Comparison of ENCODE assay signal across 1 cellular context in the genomic region with DNA sequence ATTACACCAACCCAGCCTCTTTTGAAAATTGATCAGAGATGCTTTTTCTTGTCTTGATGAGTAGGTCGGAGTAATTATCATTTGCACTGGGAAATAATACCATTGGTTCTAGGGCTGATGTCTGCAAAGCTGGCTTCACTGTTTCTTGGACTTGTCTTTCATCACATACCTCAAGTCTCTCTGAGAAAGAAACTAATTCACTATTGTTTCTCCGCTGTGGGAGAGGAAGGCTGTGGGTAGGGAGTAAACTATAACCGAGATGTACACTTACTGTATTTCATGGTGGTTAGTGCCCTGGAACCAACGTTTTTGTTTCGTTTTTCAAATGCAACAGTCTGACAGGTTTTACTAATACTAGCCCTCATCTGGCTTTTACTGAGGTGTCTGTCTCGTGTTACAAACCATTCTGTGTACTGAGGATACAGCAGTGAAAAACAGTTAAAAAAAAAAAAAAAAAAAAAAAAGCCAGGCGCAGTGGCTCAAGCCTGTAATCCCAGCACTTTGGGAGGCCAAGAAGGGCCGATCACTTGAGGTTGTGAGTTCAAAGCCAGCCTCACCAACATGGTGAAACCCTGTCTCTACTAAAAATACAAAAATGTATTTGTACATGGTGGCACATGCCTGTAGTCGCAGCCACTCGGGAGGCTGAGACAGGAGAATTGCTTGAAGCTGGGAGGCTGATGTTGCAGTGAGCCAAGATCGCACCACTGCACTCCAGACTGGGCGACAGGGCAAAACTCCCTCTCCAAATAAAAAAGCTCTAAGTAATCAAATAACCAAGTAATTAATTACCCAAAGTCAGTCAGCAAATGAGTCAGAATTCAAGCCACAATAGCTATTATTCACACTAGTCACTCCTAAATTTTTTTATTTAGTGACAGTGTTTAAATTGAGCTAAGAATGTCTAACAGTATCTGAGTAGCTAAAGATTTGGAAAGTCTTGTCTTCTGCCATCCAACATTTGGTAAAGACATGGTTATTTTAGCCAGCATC.
TF ChIP-seq lines count a peak whose summit lies in the region.

No MANE protein-coding gene starts in this region.

TF ChIP-seq in GM12878, 131 proteins besides CTCF, POLR2A, EP300 and RAD21 (continued from another document and continues in another):
- TF ChIP-seq, protein P1, sequence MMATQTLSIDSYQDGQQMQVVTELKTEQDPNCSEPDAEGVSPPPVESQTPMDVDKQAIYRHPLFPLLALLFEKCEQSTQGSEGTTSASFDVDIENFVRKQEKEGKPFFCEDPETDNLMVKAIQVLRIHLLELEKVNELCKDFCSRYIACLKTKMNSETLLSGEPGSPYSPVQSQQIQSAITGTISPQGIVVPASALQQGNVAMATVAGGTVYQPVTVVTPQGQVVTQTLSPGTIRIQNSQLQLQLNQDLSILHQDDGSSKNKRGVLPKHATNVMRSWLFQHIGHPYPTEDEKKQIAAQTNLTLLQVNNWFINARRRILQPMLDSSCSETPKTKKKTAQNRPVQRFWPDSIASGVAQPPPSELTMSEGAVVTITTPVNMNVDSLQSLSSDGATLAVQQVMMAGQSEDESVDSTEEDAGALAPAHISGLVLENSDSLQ (IDR thresholded peaks at IDR 0.05), result peak; percentile 49; the same call in 1 of the 2 replicates
- no peak for TF ChIP-seq CHD1 (IDR thresholded peaks at IDR 0.05; ENCODE audit: low read depth, low read length)
- TF ChIP-seq SMC3 (IDR thresholded peaks at IDR 0.05; ENCODE audit: borderline replicate concordance, low read length), result no peak
- TF ChIP-seq MYB (IDR thresholded peaks at IDR 0.05; ENCODE audit: borderline replicate concordance, low read depth, low read length), result no peak
- TF ChIP-seq SMARCA5 (IDR thresholded peaks at IDR 0.05), result 0 out of 2 replicates have a peak, but pooled peaks have one; percentile 50
- TF ChIP-seq STAT3 (IDR thresholded peaks at IDR 0.05; ENCODE audit: low read depth, low read length), result peak; percentile 82; the same call in 1 of the 2 replicates
- no peak for TF ChIP-seq ZNF24 (IDR thresholded peaks at IDR 0.05)
- TF ChIP-seq, protein P2, sequence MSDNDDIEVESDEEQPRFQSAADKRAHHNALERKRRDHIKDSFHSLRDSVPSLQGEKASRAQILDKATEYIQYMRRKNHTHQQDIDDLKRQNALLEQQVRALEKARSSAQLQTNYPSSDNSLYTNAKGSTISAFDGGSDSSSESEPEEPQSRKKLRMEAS (IDR thresholded peaks at IDR 0.05; ENCODE audit: low read depth, low read length), result no peak
- TF ChIP-seq MEF2B (IDR thresholded peaks at IDR 0.05; ENCODE audit: partially characterized antibody, poor library complexity, severe bottlenecking), result peak; percentile 14
- TF ChIP-seq USF1 (IDR thresholded peaks at IDR 0.05; ENCODE audit: borderline replicate concordance, extremely low read length, insufficient read depth, low read depth, low read length), result no peak
- TF ChIP-seq SIX5 (IDR thresholded peaks at IDR 0.05; ENCODE audit: low read depth, low read length, severe bottlenecking), result no peak
- no peak for TF ChIP-seq ZNF622 (IDR thresholded peaks at IDR 0.05)
- no peak for TF ChIP-seq ZSCAN29 (IDR thresholded peaks at IDR 0.05)
- TF ChIP-seq RBBP5 (conservative IDR thresholded peaks at IDR 0.05), result no peak
- no peak for TF ChIP-seq HDGF (IDR thresholded peaks at IDR 0.05)
- TF ChIP-seq ZBTB33 (IDR thresholded peaks at IDR 0.05), result no peak
- no peak for TF ChIP-seq NR2C2 (IDR thresholded peaks at IDR 0.05; ENCODE audit: borderline replicate concordance, control insufficient read depth, insufficient read length, low read depth)
- TF ChIP-seq CREM (IDR thresholded peaks at IDR 0.05; ENCODE audit: low read depth), result no peak
- TF ChIP-seq SUPT20H (IDR thresholded peaks at IDR 0.05; ENCODE audit: borderline replicate concordance, control insufficient read depth, low read depth, low read length), result no peak
- no peak for TF ChIP-seq E2F8 (IDR thresholded peaks at IDR 0.05; ENCODE audit: low read depth, partially characterized antibody)
- peak; percentile 84 for TF ChIP-seq ZNF384 (IDR thresholded peaks at IDR 0.05; ENCODE audit: borderline replicate concordance, low read depth, low read length)
- no peak for TF ChIP-seq NRF1 (conservative IDR thresholded peaks at IDR 0.05; ENCODE audit: low read depth, low read length)
- TF ChIP-seq NR2F1 (conservative IDR thresholded peaks at IDR 0.05), result no peak
- no peak for TF ChIP-seq ZNF207 (IDR thresholded peaks at IDR 0.05; ENCODE audit: borderline replicate concordance)
- TF ChIP-seq, protein P3, sequence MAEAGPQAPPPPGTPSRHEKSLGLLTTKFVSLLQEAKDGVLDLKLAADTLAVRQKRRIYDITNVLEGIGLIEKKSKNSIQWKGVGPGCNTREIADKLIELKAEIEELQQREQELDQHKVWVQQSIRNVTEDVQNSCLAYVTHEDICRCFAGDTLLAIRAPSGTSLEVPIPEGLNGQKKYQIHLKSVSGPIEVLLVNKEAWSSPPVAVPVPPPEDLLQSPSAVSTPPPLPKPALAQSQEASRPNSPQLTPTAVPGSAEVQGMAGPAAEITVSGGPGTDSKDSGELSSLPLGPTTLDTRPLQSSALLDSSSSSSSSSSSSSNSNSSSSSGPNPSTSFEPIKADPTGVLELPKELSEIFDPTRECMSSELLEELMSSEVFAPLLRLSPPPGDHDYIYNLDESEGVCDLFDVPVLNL (IDR thresholded peaks at IDR 0.05; ENCODE audit: low read depth, low read length), result no peak
- no peak for TF ChIP-seq ASH2L (IDR thresholded peaks at IDR 0.05; ENCODE audit: borderline replicate concordance, low read depth)
- TF ChIP-seq, protein P4, sequence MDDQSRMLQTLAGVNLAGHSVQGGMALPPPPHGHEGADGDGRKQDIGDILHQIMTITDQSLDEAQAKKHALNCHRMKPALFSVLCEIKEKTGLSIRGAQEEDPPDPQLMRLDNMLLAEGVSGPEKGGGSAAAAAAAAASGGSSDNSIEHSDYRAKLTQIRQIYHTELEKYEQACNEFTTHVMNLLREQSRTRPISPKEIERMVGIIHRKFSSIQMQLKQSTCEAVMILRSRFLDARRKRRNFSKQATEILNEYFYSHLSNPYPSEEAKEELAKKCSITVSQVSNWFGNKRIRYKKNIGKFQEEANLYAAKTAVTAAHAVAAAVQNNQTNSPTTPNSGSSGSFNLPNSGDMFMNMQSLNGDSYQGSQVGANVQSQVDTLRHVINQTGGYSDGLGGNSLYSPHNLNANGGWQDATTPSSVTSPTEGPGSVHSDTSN (IDR thresholded peaks at IDR 0.05; ENCODE audit: insufficient replicate concordance, low read depth, low read length), result no peak
- TF ChIP-seq ZNF217 (IDR thresholded peaks at IDR 0.05), result no peak; the same call in 1 of the 2 replicates
- no peak for TF ChIP-seq SP1 (IDR thresholded peaks at IDR 0.05; ENCODE audit: low read depth, low read length)
- TF ChIP-seq CHD2 (IDR thresholded peaks at IDR 0.05; ENCODE audit: borderline replicate concordance, low read depth, low read length), result no peak
- no peak for TF ChIP-seq EZH2 (IDR thresholded peaks at IDR 0.05; ENCODE audit: borderline replicate concordance, control insufficient read depth, low read depth, low read length)
- TF ChIP-seq, protein P5, sequence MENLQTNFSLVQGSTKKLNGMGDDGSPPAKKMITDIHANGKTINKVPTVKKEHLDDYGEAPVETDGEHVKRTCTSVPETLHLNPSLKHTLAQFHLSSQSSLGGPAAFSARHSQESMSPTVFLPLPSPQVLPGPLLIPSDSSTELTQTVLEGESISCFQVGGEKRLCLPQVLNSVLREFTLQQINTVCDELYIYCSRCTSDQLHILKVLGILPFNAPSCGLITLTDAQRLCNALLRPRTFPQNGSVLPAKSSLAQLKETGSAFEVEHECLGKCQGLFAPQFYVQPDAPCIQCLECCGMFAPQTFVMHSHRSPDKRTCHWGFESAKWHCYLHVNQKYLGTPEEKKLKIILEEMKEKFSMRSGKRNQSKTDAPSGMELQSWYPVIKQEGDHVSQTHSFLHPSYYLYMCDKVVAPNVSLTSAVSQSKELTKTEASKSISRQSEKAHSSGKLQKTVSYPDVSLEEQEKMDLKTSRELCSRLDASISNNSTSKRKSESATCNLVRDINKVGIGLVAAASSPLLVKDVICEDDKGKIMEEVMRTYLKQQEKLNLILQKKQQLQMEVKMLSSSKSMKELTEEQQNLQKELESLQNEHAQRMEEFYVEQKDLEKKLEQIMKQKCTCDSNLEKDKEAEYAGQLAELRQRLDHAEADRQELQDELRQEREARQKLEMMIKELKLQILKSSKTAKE (IDR thresholded peaks at IDR 0.05; ENCODE audit: low read depth, poor library complexity, severe bottlenecking), result peak; percentile 78
- TF ChIP-seq BMI1 (IDR thresholded peaks at IDR 0.05; ENCODE audit: borderline replicate concordance), result no peak
- TF ChIP-seq PML (IDR thresholded peaks at IDR 0.05; ENCODE audit: low read length), result no peak
- TF ChIP-seq, protein P6, sequence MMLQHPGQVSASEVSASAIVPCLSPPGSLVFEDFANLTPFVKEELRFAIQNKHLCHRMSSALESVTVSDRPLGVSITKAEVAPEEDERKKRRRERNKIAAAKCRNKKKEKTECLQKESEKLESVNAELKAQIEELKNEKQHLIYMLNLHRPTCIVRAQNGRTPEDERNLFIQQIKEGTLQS (IDR thresholded peaks at IDR 0.05; ENCODE audit: borderline replicate concordance, extremely low read depth, low read depth, low read length), result no peak
- no peak for TF ChIP-seq TCF12 (IDR thresholded peaks at IDR 0.05; ENCODE audit: low read depth, low read length)
- TF ChIP-seq, protein P7, sequence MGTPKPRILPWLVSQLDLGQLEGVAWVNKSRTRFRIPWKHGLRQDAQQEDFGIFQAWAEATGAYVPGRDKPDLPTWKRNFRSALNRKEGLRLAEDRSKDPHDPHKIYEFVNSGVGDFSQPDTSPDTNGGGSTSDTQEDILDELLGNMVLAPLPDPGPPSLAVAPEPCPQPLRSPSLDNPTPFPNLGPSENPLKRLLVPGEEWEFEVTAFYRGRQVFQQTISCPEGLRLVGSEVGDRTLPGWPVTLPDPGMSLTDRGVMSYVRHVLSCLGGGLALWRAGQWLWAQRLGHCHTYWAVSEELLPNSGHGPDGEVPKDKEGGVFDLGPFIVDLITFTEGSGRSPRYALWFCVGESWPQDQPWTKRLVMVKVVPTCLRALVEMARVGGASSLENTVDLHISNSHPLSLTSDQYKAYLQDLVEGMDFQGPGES (IDR thresholded peaks at IDR 0.05), result no peak
- no peak for TF ChIP-seq ATF7 (IDR thresholded peaks at IDR 0.05; ENCODE audit: low read depth)
- TF ChIP-seq, protein P8, sequence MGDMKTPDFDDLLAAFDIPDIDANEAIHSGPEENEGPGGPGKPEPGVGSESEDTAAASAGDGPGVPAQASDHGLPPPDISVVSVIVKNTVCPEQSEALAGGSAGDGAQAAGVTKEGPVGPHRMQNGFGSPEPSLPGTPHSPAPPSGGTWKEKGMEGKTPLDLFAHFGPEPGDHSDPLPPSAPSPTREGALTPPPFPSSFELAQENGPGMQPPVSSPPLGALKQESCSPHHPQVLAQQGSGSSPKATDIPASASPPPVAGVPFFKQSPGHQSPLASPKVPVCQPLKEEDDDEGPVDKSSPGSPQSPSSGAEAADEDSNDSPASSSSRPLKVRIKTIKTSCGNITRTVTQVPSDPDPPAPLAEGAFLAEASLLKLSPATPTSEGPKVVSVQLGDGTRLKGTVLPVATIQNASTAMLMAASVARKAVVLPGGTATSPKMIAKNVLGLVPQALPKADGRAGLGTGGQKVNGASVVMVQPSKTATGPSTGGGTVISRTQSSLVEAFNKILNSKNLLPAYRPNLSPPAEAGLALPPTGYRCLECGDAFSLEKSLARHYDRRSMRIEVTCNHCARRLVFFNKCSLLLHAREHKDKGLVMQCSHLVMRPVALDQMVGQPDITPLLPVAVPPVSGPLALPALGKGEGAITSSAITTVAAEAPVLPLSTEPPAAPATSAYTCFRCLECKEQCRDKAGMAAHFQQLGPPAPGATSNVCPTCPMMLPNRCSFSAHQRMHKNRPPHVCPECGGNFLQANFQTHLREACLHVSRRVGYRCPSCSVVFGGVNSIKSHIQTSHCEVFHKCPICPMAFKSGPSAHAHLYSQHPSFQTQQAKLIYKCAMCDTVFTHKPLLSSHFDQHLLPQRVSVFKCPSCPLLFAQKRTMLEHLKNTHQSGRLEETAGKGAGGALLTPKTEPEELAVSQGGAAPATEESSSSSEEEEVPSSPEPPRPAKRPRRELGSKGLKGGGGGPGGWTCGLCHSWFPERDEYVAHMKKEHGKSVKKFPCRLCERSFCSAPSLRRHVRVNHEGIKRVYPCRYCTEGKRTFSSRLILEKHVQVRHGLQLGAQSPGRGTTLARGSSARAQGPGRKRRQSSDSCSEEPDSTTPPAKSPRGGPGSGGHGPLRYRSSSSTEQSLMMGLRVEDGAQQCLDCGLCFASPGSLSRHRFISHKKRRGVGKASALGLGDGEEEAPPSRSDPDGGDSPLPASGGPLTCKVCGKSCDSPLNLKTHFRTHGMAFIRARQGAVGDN (IDR thresholded peaks at IDR 0.05), result no peak
- no peak for TF ChIP-seq TCF7 (IDR thresholded peaks at IDR 0.05; ENCODE audit: borderline replicate concordance)
